In genomic region chr4:122151982-122152698, GRCh38 we compare ENCODE assay signal across 8 cellular contexts. TPM values are rescaled to one million over a fixed set of nuclear protein-coding genes. Genes with fewer than 3 reads are reported as not detected.
DNase-seq lines count a peak whose midpoint lies in the region; ATAC-seq and TF ChIP-seq lines count a peak whose summit lies in the region.

A gene with protein sequence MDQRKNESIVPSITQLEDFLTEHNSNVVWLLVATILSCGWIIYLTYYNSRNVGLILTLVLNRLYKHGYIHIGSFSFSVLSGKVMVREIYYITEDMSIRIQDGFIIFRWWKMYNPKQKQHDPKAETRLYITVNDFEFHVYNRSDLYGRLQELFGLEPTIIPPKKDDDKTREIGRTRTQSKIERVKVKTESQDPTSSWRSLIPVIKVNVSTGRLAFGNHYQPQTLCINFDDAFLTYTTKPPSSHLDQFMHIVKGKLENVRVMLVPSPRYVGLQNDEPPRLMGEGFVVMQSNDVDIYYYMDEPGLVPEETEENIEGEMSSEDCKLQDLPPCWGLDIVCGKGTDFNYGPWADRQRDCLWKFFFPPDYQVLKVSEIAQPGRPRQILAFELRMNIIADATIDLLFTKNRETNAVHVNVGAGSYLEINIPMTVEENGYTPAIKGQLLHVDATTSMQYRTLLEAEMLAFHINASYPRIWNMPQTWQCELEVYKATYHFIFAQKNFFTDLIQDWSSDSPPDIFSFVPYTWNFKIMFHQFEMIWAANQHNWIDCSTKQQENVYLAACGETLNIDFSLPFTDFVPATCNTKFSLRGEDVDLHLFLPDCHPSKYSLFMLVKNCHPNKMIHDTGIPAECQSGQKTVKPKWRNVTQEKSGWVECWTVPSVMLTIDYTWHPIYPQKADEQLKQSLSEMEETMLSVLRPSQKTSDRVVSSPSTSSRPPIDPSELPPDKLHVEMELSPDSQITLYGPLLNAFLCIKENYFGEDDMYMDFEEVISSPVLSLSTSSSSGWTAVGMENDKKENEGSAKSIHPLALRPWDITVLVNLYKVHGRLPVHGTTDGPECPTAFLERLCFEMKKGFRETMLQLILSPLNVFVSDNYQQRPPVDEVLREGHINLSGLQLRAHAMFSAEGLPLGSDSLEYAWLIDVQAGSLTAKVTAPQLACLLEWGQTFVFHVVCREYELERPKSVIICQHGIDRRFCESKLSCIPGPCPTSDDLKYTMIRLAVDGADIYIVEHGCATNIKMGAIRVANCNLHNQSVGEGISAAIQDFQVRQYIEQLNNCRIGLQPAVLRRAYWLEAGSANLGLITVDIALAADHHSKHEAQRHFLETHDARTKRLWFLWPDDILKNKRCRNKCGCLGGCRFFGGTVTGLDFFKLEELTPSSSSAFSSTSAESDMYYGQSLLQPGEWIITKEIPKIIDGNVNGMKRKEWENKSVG (N-terminal part only) (plus strand): TSS chr4:122152331. CDS start chr4:122170648, 18,317 bp downstream.

- peaks cover 16% of the 10 kb centered on the region for H3K36me3 Mint-ChIP-seq in activated T-cell treated with anti-CD3 and anti-CD28 coated beads, Interleukin-2, amount 50 U/mL, for 4 hours (ENCODE audit: insufficient read depth)

- H3K9ac ChIP-seq in PC-3 (ENCODE audit: low read length): peak within 1 kb of the TSS; percentile 86
- peak within 1 kb of the TSS; percentile 75 for H3K9ac ChIP-seq in muscle layer of colon (ENCODE audit: low read length)

- H3K4me3 ChIP-seq in PC-3 (ENCODE audit: low read length): peak within 1 kb of the TSS; percentile 96
- H3K4me3 ChIP-seq in muscle layer of colon (ENCODE audit: low read depth in 1 of 2, low read length in 2 of 2): peak within 1 kb of the TSS; percentile 44 to 83

- H3K4me1 ChIP-seq in PC-3 (ENCODE audit: insufficient read depth, low read length) (peaks cover 4% of the 10 kb centered on the region; the same call in 1 of the 2 replicates), muscle layer of colon (ENCODE audit: insufficient read depth, low read length) (peaks cover 15% of the 10 kb centered on the region)

- H3K27ac ChIP-seq in PC-3 (ENCODE audit: low read length) (no peak within 1 kb of the TSS), muscle layer of colon (ENCODE audit: low read depth, low read length) (peak within 1 kb of the TSS; percentile 89)

- ATAC-seq in GM21515 (IDR thresholded peaks at IDR 0.05; ENCODE audit: unreplicated experiment) (peak; percentile 97), PC-3 (peak; percentile 96), esophagus mucosa (peak; percentile 99)
- peak; percentile 95 to 96 for ATAC-seq in activated T-cell treated with anti-CD3 and anti-CD28 coated beads, Interleukin-2, amount 50 U/mL, for 4 hours

- intact Hi-C loops in PC-3 (cut with micrococcal nuclease): no loop called here

- H3K4me3 Mint-ChIP-seq in activated T-cell treated with anti-CD3 and anti-CD28 coated beads, Interleukin-2, amount 50 U/mL, for 4 hours: peak within 1 kb of the TSS; percentile 93

- no peaks in the 10 kb centered on the region for H3K27me3 ChIP-seq in PC-3 (ENCODE audit: low read length)
- H3K27me3 ChIP-seq in muscle layer of colon (ENCODE audit: control insufficient read depth in 1 of 2, insufficient read depth in 2 of 2, low read length in 2 of 2): no peaks in the 10 kb centered on the region

- POLR2A ChIA-PET in PC-3 (lab: Charles Lee; ENCODE audit: unreplicated experiment): no interaction called here

- no peaks in the 10 kb centered on the region for H3K9me2 ChIP-seq in PC-3 (replicated peaks; ENCODE audit: low read length)

- H3K4me1 Mint-ChIP-seq in activated T-cell treated with anti-CD3 and anti-CD28 coated beads, Interleukin-2, amount 50 U/mL, for 4 hours (ENCODE audit: low read depth): peaks cover 56% of the 10 kb centered on the region

- BruUV-seq in PC-3 (replicated peaks; lab: Mats Ljungman, UMichigan): no TSS peak

- H2AFZ ChIP-seq in PC-3 (ENCODE audit: low read length): peak within 1 kb of the TSS; percentile 91

- H3K9me3 Mint-ChIP-seq in activated T-cell treated with anti-CD3 and anti-CD28 coated beads, Interleukin-2, amount 50 U/mL, for 4 hours: no peaks in the 10 kb centered on the region

- H3K27me3 Mint-ChIP-seq in activated T-cell treated with anti-CD3 and anti-CD28 coated beads, Interleukin-2, amount 50 U/mL, for 4 hours (ENCODE audit: low read depth): no peaks in the 10 kb centered on the region

- H3K4me2 ChIP-seq in PC-3 (ENCODE audit: low read length): peak within 1 kb of the TSS; percentile 78

- DNase-seq in DMS 273 treated with DMSO at 0.1 percent for 48 hours (lab: John Stamatoyannopoulos, UW): peak; percentile 26
- DNase-seq in HuH-7 (ENCODE audit: low spot score): peak; percentile 75
- DNase-seq in PC-3: peak; percentile 76
- peak; percentile 83 for DNase-seq in activated T-cell treated with anti-CD3 and anti-CD28 coated beads, Interleukin-2, amount 50 U/mL, for 4 hours
- DNase-seq in stimulated activated CD8-positive, alpha-beta memory T cell treated with anti-CD3 and anti-CD28 coated beads, Interleukin-7, amount 100 ng/mL, for 24 hours (ENCODE audit: low read depth): peak; percentile 71

- no peaks in the 10 kb centered on the region for H3K9me3 ChIP-seq in PC-3 (ENCODE audit: low read length)
- no peaks in the 10 kb centered on the region for H3K9me3 ChIP-seq in muscle layer of colon (ENCODE audit: low read length)

- CTCF ChIA-PET in PC-3 (lab: Charles Lee): no interaction called here

- TF ChIP-seq CTCF in PC-3 (conservative IDR thresholded peaks at IDR 0.05; ENCODE audit: low read depth, low read length): no peak

- 0 out of 2 replicates have a peak, but pooled peaks cover 4% of the 10 kb centered on the region for H3K36me3 ChIP-seq in PC-3 (ENCODE audit: low read depth, low read length)
- peaks cover 12% of the 10 kb centered on the region for H3K36me3 ChIP-seq in muscle layer of colon (ENCODE audit: insufficient read depth, low read length)

- peaks cover 20% of the 10 kb centered on the region for H3K79me2 ChIP-seq in PC-3 (ENCODE audit: low read length)

- no peaks in the 10 kb centered on the region for H4K20me1 ChIP-seq in PC-3 (ENCODE audit: low read length)

- no peaks in the 10 kb centered on the region for H3F3A ChIP-seq in PC-3 (ENCODE audit: low read length, unreplicated experiment)

RNA-seq across cellular contexts. Expression of the gene that starts here (rescaled TPM):
- 19.8 and 20.2 TPM in 2 replicates for total RNA-seq in PC-3 (2014; rRNA removed)
- 10 to 100 TPM in 2 of 3 donors, 1 to 10 TPM in 1; 8.9 to 11.3 (median 10.7) TPM for total RNA-seq in activated T-cell treated with anti-CD3 and anti-CD28 coated beads, Interleukin-2, amount 50 U/mL, for 4 hours
- 26.9 TPM for total RNA-seq in esophagus mucosa

Comparison
In these comparisons a context has a peak if more than half of its experiments do, and no peak if none do; other contexts are left out.
1. DNase-seq: peak in every context shown above with its lines; median percentile 83 in activated T-cell treated with anti-CD3 and anti-CD28 coated beads, Interleukin-2, amount 50 U/mL, for 4 hours; 76 in PC-3; 75 in HuH-7; 71 in stimulated activated CD8-positive, alpha-beta memory T cell treated with anti-CD3 and anti-CD28 coated beads, Interleukin-7, amount 100 ng/mL, for 24 hours; 26 in DMS 273 treated with DMSO at 0.1 percent for 48 hours.